1 cellular context compared by ENCODE assay signal in genomic region chrX:123878177-123878576, GRCh38.
TF ChIP-seq lines count a peak whose summit lies in the region.

No MANE protein-coding gene starts in this region.

TF ChIP-seq in GM12878, 131 proteins besides CTCF, POLR2A, EP300 and RAD21 (continued from another document and continues in another):
- TF ChIP-seq ZNF592 (IDR thresholded peaks at IDR 0.05) (no peak), IRF3 (IDR thresholded peaks at IDR 0.05) (no peak), EGR1 (IDR thresholded peaks at IDR 0.05; ENCODE audit: borderline replicate concordance in 1 of 2, low read depth in 2 of 2, low read length in 2 of 2) (no peak), MTA3 (IDR thresholded peaks at IDR 0.05; ENCODE audit: borderline replicate concordance, low read length) (no peak), ZBTB33 (IDR thresholded peaks at IDR 0.05) (no peak), MAX (IDR thresholded peaks at IDR 0.05; ENCODE audit: low read depth, low read length) (no peak), SMAD1 (IDR thresholded peaks at IDR 0.05; ENCODE audit: low read depth, partially characterized antibody) (no peak), KDM1A (IDR thresholded peaks at IDR 0.05; ENCODE audit: borderline replicate concordance) (no peak), BHLHE40 (IDR thresholded peaks at IDR 0.05; ENCODE audit: borderline replicate concordance in 1 of 2, low read depth in 2 of 2, low read length in 1 of 2) (no peak), ZNF24 (IDR thresholded peaks at IDR 0.05) (0 out of 2 replicates have a peak, but pooled peaks have one; percentile 34), MTA2 (IDR thresholded peaks at IDR 0.05; ENCODE audit: low read depth) (no peak), CEBPB (IDR thresholded peaks at IDR 0.05; ENCODE audit: borderline replicate concordance in 1 of 2, low read depth in 2 of 2, low read length in 2 of 2) (peak in 1 of 2 experiments; percentile 80; a peak in 2 of 4 replicates), MEF2B (IDR thresholded peaks at IDR 0.05; ENCODE audit: partially characterized antibody, poor library complexity, severe bottlenecking) (peak; percentile 76), BCL11A (IDR thresholded peaks at IDR 0.05; ENCODE audit: low read depth, low read length) (no peak), NFIC (IDR thresholded peaks at IDR 0.05; ENCODE audit: low read depth, low read length) (peak; percentile 62), CHD2 (IDR thresholded peaks at IDR 0.05; ENCODE audit: borderline replicate concordance, low read depth, low read length) (no peak), FOXK2 (IDR thresholded peaks at IDR 0.05) (no peak), STAT3 (IDR thresholded peaks at IDR 0.05; ENCODE audit: low read depth, low read length) (no peak), CBX5 (IDR thresholded peaks at IDR 0.05; ENCODE audit: low read depth) (no peak), HDGF (IDR thresholded peaks at IDR 0.05) (no peak), POLR2AphosphoS2 (IDR thresholded peaks at IDR 0.05; ENCODE audit: low read depth, low read length) (no peak), ZBTB11 (CRISPR knock-in tag; IDR thresholded peaks at IDR 0.05) (no peak), PAX5 (IDR thresholded peaks at IDR 0.05; ENCODE audit: borderline replicate concordance, low read depth, low read length) (no peak), MYC (IDR thresholded peaks at IDR 0.05; ENCODE audit: insufficient read depth, insufficient read length, insufficient replicate concordance, low read length, severe bottlenecking) (no peak), SKIL (IDR thresholded peaks at IDR 0.05; ENCODE audit: low read depth, poor library complexity, severe bottlenecking) (no peak), KAT2A (conservative IDR thresholded peaks at IDR 0.05; ENCODE audit: control insufficient read depth, low read depth, low read length) (no peak), IRF5 (IDR thresholded peaks at IDR 0.05; ENCODE audit: borderline replicate concordance) (no peak), MXI1 (IDR thresholded peaks at IDR 0.05; ENCODE audit: low read depth, low read length) (no peak), USF2 (IDR thresholded peaks at IDR 0.05; ENCODE audit: borderline replicate concordance, low read depth, low read length) (no peak), ATF7 (IDR thresholded peaks at IDR 0.05; ENCODE audit: low read depth) (no peak; the same call in 1 of the 2 replicates), EZH2 (IDR thresholded peaks at IDR 0.05; ENCODE audit: borderline replicate concordance, control insufficient read depth, low read depth, low read length) (no peak), FOS (IDR thresholded peaks at IDR 0.05; ENCODE audit: borderline replicate concordance, extremely low read depth, insufficient read length) (no peak), ATF2 (IDR thresholded peaks at IDR 0.05; ENCODE audit: low read length) (0 out of 2 replicates have a peak, but pooled peaks have one; percentile 10), RB1 (IDR thresholded peaks at IDR 0.05; ENCODE audit: borderline replicate concordance) (no peak), HDAC6 (IDR thresholded peaks at IDR 0.05; ENCODE audit: unreplicated experiment) (no peak), BCL3 (IDR thresholded peaks at IDR 0.05; ENCODE audit: borderline replicate concordance, insufficient read depth, low read depth, low read length, poor library complexity, severe bottlenecking) (no peak), ZNF384 (IDR thresholded peaks at IDR 0.05; ENCODE audit: borderline replicate concordance, low read depth, low read length) (no peak), SMAD5 (IDR thresholded peaks at IDR 0.05; ENCODE audit: low read depth) (no peak), CBFB (IDR thresholded peaks at IDR 0.05; ENCODE audit: low read depth) (no peak), RBBP5 (conservative IDR thresholded peaks at IDR 0.05) (no peak), TCF12 (IDR thresholded peaks at IDR 0.05; ENCODE audit: low read depth, low read length) (no peak), STAT1 (conservative IDR thresholded peaks at IDR 0.05) (no peak), IKZF1 (conservative IDR thresholded peaks at IDR 0.05) (no peak), MYB (IDR thresholded peaks at IDR 0.05; ENCODE audit: borderline replicate concordance, low read depth, low read length) (no peak), NBN (IDR thresholded peaks at IDR 0.05) (no peak), RELA (IDR thresholded peaks at IDR 0.05; ENCODE audit: borderline replicate concordance, partially characterized antibody) (no peak), IKZF2 (IDR thresholded peaks at IDR 0.05) (no peak; a peak in 1 of 4 replicates)
